Comparison of ENCODE assay signal across 1 cellular context in genomic region chr19:10194500-10195198, GRCh38.
TF ChIP-seq lines count a peak whose summit lies in the region.

DNMT1 (minus strand) TSS chr19:10194953; CDS start chr19:10194899, 54 bp downstream.

TF ChIP-seq in HepG2, 621 proteins besides CTCF, POLR2A, EP300 and RAD21 (continued from another document and continues in another):
- TF ChIP-seq ZNF775 (CRISPR knock-in tag; IDR thresholded peaks at IDR 0.05; ENCODE audit: borderline replicate concordance) (peak; percentile 77; the same call in 1 of the 2 replicates), PAX8 (CRISPR knock-in tag; IDR thresholded peaks at IDR 0.05; ENCODE audit: borderline replicate concordance) (no peak; the same call in 1 of the 2 replicates), NR3C1 (CRISPR knock-in tag; IDR thresholded peaks at IDR 0.05) (no peak), KDM2A (CRISPR knock-in tag; IDR thresholded peaks at IDR 0.05; ENCODE audit: borderline replicate concordance, low read depth) (peak; percentile 54; the same call in 1 of the 2 replicates), SAFB2 (CRISPR knock-in tag; IDR thresholded peaks at IDR 0.05; ENCODE audit: borderline replicate concordance, low read depth) (peak; percentile 96), ZSCAN25 (CRISPR knock-in tag; IDR thresholded peaks at IDR 0.05) (0 out of 2 replicates have a peak, but pooled peaks have one; percentile 22), ZBTB1 (CRISPR knock-in tag; IDR thresholded peaks at IDR 0.05; ENCODE audit: borderline replicate concordance) (no peak), SMYD3 (CRISPR knock-in tag; IDR thresholded peaks at IDR 0.05) (no peak), ZNF180 (CRISPR knock-in tag; IDR thresholded peaks at IDR 0.05; ENCODE audit: borderline replicate concordance, low read depth) (no peak), NR1H2 (CRISPR knock-in tag; IDR thresholded peaks at IDR 0.05; ENCODE audit: borderline replicate concordance, low read depth) (no peak; the same call in 1 of the 2 replicates), ZNF121 (CRISPR knock-in tag; IDR thresholded peaks at IDR 0.05) (peak; percentile 61), ZNF878 (CRISPR knock-in tag; IDR thresholded peaks at IDR 0.05) (no peak), TAF15 (IDR thresholded peaks at IDR 0.05; ENCODE audit: low read depth, low read length, poor library complexity, severe bottlenecking) (no peak), ZNF619 (CRISPR knock-in tag; IDR thresholded peaks at IDR 0.05) (no peak), ZNF776 (CRISPR knock-in tag; IDR thresholded peaks at IDR 0.05) (peak; percentile 93), SPEN (CRISPR knock-in tag; IDR thresholded peaks at IDR 0.05; ENCODE audit: low read depth) (peak; percentile 92), SIX1 (CRISPR knock-in tag; IDR thresholded peaks at IDR 0.05; ENCODE audit: borderline replicate concordance) (no peak), KAT8 (CRISPR knock-in tag; IDR thresholded peaks at IDR 0.05) (peak; percentile 88), ZNF629 (CRISPR knock-in tag; conservative IDR thresholded peaks at IDR 0.05) (no peak), ELF3 (CRISPR knock-in tag; IDR thresholded peaks at IDR 0.05) (no peak), RARG (CRISPR knock-in tag; IDR thresholded peaks at IDR 0.05; ENCODE audit: low read depth) (no peak), ZNF292 (CRISPR knock-in tag; IDR thresholded peaks at IDR 0.05; ENCODE audit: borderline replicate concordance, low read depth) (no peak), ZZZ3 (CRISPR knock-in tag; IDR thresholded peaks at IDR 0.05; ENCODE audit: borderline replicate concordance) (no peak), SRY (CRISPR knock-in tag; IDR thresholded peaks at IDR 0.05) (peak; percentile 88; the same call in 1 of the 2 replicates), AGO1 (IDR thresholded peaks at IDR 0.05; ENCODE audit: low read depth, low read length, poor library complexity, severe bottlenecking) (peak; percentile 48), AKAP8 (CRISPR knock-in tag; IDR thresholded peaks at IDR 0.05) (peak; percentile 76), NFIB (CRISPR knock-in tag; IDR thresholded peaks at IDR 0.05; ENCODE audit: borderline replicate concordance) (no peak), ZNF547 (CRISPR knock-in tag; IDR thresholded peaks at IDR 0.05) (peak; percentile 89; the same call in 1 of the 2 replicates), ZNF770 (CRISPR knock-in tag; IDR thresholded peaks at IDR 0.05) (peak; percentile 59), ZC3H4 (CRISPR knock-in tag; IDR thresholded peaks at IDR 0.05; ENCODE audit: borderline replicate concordance) (no peak), ONECUT2 (CRISPR knock-in tag; IDR thresholded peaks at IDR 0.05) (no peak), ZNF260 (CRISPR knock-in tag; IDR thresholded peaks at IDR 0.05; ENCODE audit: borderline replicate concordance, low read depth) (no peak), MAFK (conservative IDR thresholded peaks at IDR 0.05 in 1 of 2, IDR thresholded peaks at IDR 0.05 in 1 of 2; ENCODE audit: low read length in 2 of 2) (no peak), GFI1 (CRISPR knock-in tag; IDR thresholded peaks at IDR 0.05; ENCODE audit: borderline replicate concordance) (peak; percentile 62; the same call in 1 of the 2 replicates), TGIF2 (CRISPR knock-in tag; IDR thresholded peaks at IDR 0.05) (no peak), PLSCR1 (CRISPR knock-in tag; IDR thresholded peaks at IDR 0.05; ENCODE audit: borderline replicate concordance) (no peak), HDAC6 (IDR thresholded peaks at IDR 0.05; ENCODE audit: low read depth, low read length) (no peak), BATF2 (CRISPR knock-in tag; IDR thresholded peaks at IDR 0.05) (peak; percentile 87), SALL1 (CRISPR knock-in tag; IDR thresholded peaks at IDR 0.05) (peak; percentile 60), NKX3-1 (CRISPR knock-in tag; IDR thresholded peaks at IDR 0.05) (no peak), POGZ (CRISPR knock-in tag; IDR thresholded peaks at IDR 0.05) (peak; percentile 76), HMGA1 (CRISPR knock-in tag; conservative IDR thresholded peaks at IDR 0.05) (no peak), HDAC2 (CRISPR knock-in tag; IDR thresholded peaks at IDR 0.05) (peak; percentile 32; the same call in 1 of the 2 replicates), ZNF558 (CRISPR knock-in tag; IDR thresholded peaks at IDR 0.05; ENCODE audit: borderline replicate concordance) (peak; percentile 72; the same call in 1 of the 2 replicates)
- TF ChIP-seq, protein P1, sequence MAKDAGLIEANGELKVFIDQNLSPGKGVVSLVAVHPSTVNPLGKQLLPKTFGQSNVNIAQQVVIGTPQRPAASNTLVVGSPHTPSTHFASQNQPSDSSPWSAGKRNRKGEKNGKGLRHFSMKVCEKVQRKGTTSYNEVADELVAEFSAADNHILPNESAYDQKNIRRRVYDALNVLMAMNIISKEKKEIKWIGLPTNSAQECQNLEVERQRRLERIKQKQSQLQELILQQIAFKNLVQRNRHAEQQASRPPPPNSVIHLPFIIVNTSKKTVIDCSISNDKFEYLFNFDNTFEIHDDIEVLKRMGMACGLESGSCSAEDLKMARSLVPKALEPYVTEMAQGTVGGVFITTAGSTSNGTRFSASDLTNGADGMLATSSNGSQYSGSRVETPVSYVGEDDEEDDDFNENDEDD (CRISPR knock-in tag; IDR thresholded peaks at IDR 0.05; ENCODE audit: borderline replicate concordance) = peak; percentile 84; the same call in 1 of the 2 replicates
- TF ChIP-seq, protein P2, sequence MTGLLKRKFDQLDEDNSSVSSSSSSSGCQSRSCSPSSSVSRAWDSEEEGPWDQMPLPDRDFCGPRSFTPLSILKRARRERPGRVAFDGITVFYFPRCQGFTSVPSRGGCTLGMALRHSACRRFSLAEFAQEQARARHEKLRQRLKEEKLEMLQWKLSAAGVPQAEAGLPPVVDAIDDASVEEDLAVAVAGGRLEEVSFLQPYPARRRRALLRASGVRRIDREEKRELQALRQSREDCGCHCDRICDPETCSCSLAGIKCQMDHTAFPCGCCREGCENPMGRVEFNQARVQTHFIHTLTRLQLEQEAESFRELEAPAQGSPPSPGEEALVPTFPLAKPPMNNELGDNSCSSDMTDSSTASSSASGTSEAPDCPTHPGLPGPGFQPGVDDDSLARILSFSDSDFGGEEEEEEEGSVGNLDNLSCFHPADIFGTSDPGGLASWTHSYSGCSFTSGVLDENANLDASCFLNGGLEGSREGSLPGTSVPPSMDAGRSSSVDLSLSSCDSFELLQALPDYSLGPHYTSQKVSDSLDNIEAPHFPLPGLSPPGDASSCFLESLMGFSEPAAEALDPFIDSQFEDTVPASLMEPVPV (CRISPR knock-in tag; IDR thresholded peaks at IDR 0.05) = peak; percentile 31; the same call in 1 of the 2 replicates
- TF ChIP-seq, protein P3, sequence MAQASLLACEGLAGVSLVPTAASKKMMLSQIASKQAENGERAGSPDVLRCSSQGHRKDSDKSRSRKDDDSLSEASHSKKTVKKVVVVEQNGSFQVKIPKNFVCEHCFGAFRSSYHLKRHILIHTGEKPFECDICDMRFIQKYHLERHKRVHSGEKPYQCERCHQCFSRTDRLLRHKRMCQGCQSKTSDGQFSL (CRISPR knock-in tag; IDR thresholded peaks at IDR 0.05) = peak; percentile 87
- TF ChIP-seq, protein P4, sequence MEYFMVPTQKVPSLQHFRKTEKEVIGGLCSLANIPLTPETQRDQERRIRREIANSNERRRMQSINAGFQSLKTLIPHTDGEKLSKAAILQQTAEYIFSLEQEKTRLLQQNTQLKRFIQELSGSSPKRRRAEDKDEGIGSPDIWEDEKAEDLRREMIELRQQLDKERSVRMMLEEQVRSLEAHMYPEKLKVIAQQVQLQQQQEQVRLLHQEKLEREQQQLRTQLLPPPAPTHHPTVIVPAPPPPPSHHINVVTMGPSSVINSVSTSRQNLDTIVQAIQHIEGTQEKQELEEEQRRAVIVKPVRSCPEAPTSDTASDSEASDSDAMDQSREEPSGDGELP (IDR thresholded peaks at IDR 0.05; ENCODE audit: borderline replicate concordance, low read depth) = no peak; the same call in 1 of the 2 replicates
- TF ChIP-seq, protein P5, sequence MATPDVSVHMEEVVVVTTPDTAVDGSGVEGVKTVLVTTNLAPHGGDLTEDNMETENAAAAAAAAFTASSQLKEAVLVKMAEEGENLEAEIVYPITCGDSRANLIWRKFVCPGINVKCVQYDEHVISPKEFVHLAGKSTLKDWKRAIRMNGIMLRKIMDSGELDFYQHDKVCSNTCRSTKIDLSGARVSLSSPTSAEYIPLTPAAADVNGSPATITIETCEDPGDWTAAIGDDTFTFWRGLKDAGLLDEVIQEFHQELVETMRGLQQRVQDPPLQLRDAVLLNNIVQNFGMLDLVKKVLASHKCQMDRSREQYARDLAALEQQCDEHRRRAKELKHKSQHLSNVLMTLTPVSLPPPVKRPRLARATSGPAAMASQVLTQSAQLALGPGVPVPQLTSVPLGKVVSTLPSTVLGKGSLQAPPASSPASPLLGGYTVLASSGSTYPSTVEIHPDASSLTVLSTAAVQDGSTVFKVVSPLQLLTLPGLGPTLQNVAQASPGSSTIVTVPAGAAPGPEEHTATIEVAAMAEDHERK (CRISPR knock-in tag; IDR thresholded peaks at IDR 0.05; ENCODE audit: low read depth) = no peak
- TF ChIP-seq, protein P6, sequence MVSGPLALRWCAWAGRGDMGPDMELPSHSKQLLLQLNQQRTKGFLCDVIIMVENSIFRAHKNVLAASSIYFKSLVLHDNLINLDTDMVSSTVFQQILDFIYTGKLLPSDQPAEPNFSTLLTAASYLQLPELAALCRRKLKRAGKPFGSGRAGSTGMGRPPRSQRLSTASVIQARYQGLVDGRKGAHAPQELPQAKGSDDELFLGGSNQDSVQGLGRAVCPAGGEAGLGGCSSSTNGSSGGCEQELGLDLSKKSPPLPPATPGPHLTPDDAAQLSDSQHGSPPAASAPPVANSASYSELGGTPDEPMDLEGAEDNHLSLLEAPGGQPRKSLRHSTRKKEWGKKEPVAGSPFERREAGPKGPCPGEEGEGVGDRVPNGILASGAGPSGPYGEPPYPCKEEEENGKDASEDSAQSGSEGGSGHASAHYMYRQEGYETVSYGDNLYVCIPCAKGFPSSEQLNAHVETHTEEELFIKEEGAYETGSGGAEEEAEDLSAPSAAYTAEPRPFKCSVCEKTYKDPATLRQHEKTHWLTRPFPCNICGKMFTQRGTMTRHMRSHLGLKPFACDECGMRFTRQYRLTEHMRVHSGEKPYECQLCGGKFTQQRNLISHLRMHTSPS (CRISPR knock-in tag; IDR thresholded peaks at IDR 0.05; ENCODE audit: low read depth) = peak; percentile 84
- TF ChIP-seq, protein P7, sequence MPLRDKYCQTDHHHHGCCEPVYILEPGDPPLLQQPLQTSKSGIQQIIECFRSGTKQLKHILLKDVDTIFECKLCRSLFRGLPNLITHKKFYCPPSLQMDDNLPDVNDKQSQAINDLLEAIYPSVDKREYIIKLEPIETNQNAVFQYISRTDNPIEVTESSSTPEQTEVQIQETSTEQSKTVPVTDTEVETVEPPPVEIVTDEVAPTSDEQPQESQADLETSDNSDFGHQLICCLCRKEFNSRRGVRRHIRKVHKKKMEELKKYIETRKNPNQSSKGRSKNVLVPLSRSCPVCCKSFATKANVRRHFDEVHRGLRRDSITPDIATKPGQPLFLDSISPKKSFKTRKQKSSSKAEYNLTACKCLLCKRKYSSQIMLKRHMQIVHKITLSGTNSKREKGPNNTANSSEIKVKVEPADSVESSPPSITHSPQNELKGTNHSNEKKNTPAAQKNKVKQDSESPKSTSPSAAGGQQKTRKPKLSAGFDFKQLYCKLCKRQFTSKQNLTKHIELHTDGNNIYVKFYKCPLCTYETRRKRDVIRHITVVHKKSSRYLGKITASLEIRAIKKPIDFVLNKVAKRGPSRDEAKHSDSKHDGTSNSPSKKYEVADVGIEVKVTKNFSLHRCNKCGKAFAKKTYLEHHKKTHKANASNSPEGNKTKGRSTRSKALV (CRISPR knock-in tag; IDR thresholded peaks at IDR 0.05) = no peak
- TF ChIP-seq, protein P8, sequence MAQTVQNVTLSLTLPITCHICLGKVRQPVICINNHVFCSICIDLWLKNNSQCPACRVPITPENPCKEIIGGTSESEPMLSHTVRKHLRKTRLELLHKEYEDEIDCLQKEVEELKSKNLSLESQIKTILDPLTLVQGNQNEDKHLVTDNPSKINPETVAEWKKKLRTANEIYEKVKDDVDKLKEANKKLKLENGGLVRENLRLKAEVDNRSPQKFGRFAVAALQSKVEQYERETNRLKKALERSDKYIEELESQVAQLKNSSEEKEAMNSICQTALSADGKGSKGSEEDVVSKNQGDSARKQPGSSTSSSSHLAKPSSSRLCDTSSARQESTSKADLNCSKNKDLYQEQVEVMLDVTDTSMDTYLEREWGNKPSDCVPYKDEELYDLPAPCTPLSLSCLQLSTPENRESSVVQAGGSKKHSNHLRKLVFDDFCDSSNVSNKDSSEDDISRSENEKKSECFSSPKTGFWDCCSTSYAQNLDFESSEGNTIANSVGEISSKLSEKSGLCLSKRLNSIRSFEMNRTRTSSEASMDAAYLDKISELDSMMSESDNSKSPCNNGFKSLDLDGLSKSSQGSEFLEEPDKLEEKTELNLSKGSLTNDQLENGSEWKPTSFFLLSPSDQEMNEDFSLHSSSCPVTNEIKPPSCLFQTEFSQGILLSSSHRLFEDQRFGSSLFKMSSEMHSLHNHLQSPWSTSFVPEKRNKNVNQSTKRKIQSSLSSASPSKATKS (CRISPR knock-in tag; IDR thresholded peaks at IDR 0.05) = no peak
